ENCODE assay signal across 11 cellular contexts in genomic region chr2:234840336-234840735, GRCh38.
DNase-seq lines count a peak whose midpoint lies in the region; ATAC-seq and TF ChIP-seq lines count a peak whose summit lies in the region.
"Had no signal": no experiment of that assay in that cellular context is flagged by ENCODE, and none has a peak within 500 bp of the region (broad histone marks: within the 10 kb centered on the region; RNA-seq: fewer than 3 reads in every experiment).

No MANE protein-coding gene starts in this region.

- H3K27ac Mint-ChIP-seq in neural progenitor cell = peak overlapping the region; percentile 82
- H3K27ac Mint-ChIP-seq in naive thymus-derived CD4-positive, alpha-beta T cell = no peak overlapping the region
- H3K27ac Mint-ChIP-seq: activated CD8-positive, alpha-beta memory T cell treated with anti-CD3 and anti-CD28 coated beads, Interleukin-2, amount 10 ng/mL, durations not matched to agents 7 days and 5 days had no signal

- H3K4me1 Mint-ChIP-seq in neural progenitor cell = peaks cover 26% of the 10 kb centered on the region
- H3K4me1 Mint-ChIP-seq in naive thymus-derived CD4-positive, alpha-beta T cell = no peaks in the 10 kb centered on the region
- H3K4me1 Mint-ChIP-seq: activated CD8-positive, alpha-beta memory T cell treated with anti-CD3 and anti-CD28 coated beads, Interleukin-2, amount 10 ng/mL, durations not matched to agents 7 days and 5 days had no signal

- H3K9me3 Mint-ChIP-seq in neural progenitor cell = peaks cover 7% of the 10 kb centered on the region
- no peaks in the 10 kb centered on the region for H3K9me3 Mint-ChIP-seq in naive thymus-derived CD4-positive, alpha-beta T cell

- H3K9me3 ChIP-seq in Panc1 (ENCODE audit: control insufficient read depth, insufficient read depth, low read depth, low read length) (no peaks in the 10 kb centered on the region), neural progenitor cell (ENCODE audit: low read depth) (no peaks in the 10 kb centered on the region)
- no peaks in the 10 kb centered on the region for H3K9me3 ChIP-seq in naive thymus-derived CD4-positive, alpha-beta T cell (ENCODE audit: control insufficient read depth in 2 of 3, low read length in 3 of 3)

- no peaks in the 10 kb centered on the region for H3F3A ChIP-seq in neural progenitor cell (ENCODE audit: low read depth)

- H3K9ac ChIP-seq in neural progenitor cell = no peak overlapping the region

- H3K27me3 Mint-ChIP-seq in neural progenitor cell (ENCODE audit: insufficient read depth, low read depth) = peaks cover 5% of the 10 kb centered on the region
- peaks cover 0 to 22% (median 0%) of the 10 kb centered on the region in 5 donors for H3K27me3 Mint-ChIP-seq in naive thymus-derived CD4-positive, alpha-beta T cell

- DNase-seq in COLO829 (ENCODE audit: low spot score) = peak; percentile 63
- DNase-seq in Panc1 (ENCODE audit: low read depth, low spot score) = peak; percentile 35
- DNase-seq in fibroblast of the aortic adventitia (ENCODE audit: low read depth) = peak; percentile 97
- peak; percentile 30 for DNase-seq in neural progenitor cell (ENCODE audit: low spot score)
- DNase-seq in naive thymus-derived CD4-positive, alpha-beta T cell = no peak
- no peak for DNase-seq in NCI-H1436 treated with DMSO at 0.1 percent for 48 hours (lab: John Stamatoyannopoulos, UW)
- DNase-seq in cortex of kidney (lab: John Stamatoyannopoulos, UW) = no peak
- DNase-seq: activated CD8-positive, alpha-beta memory T cell treated with anti-CD3 and anti-CD28 coated beads, Interleukin-2, amount 10 ng/mL, durations not matched to agents 7 days and 5 days; GF-D8; NCI-H510A had no signal

- TF ChIP-seq CTCF in Panc1 (IDR thresholded peaks at IDR 0.05) (no peak), fibroblast of the aortic adventitia (IDR thresholded peaks at IDR 0.05; ENCODE audit: insufficient read depth, low read length) (no peak), neural progenitor cell (IDR thresholded peaks at IDR 0.05) (no peak)

- H4K20me1 ChIP-seq in neural progenitor cell (ENCODE audit: low read depth) = no peaks in the 10 kb centered on the region

- H2AFZ ChIP-seq in neural progenitor cell (replicated peaks) = no peak overlapping the region

- POLR2A ChIA-PET in Panc1 (lab: Charles Lee) = no interaction called here
- POLR2A ChIA-PET in naive thymus-derived CD4-positive, alpha-beta T cell (lab: Charles Lee) = no interaction called here

- CTCF ChIA-PET in Panc1 (lab: Charles Lee) = no interaction called here
- CTCF ChIA-PET in naive thymus-derived CD4-positive, alpha-beta T cell (lab: Charles Lee) = no interaction called here

- H3K4me3 ChIP-seq in Panc1 (ENCODE audit: low read depth in 2 of 2, low read length in 2 of 2) = no peak overlapping the region
- no peak overlapping the region for H3K4me3 ChIP-seq in fibroblast of the aortic adventitia (ENCODE audit: low read depth, low read length)
- H3K4me3 ChIP-seq in neural progenitor cell = no peak overlapping the region
- no peak overlapping the region for H3K4me3 ChIP-seq in naive thymus-derived CD4-positive, alpha-beta T cell (ENCODE audit: low read length)

- intact Hi-C loops in Panc1 (cut with micrococcal nuclease; ENCODE audit: unreplicated experiment) = no loop called here
- intact Hi-C loops in naive thymus-derived CD4-positive, alpha-beta T cell (cut with micrococcal nuclease) = no loop called here

- H3K4me1 ChIP-seq in Panc1 (ENCODE audit: control insufficient read depth, insufficient read depth, low read length) (peaks cover 18% of the 10 kb centered on the region), neural progenitor cell (peaks cover 4% of the 10 kb centered on the region)
- H3K4me1 ChIP-seq in naive thymus-derived CD4-positive, alpha-beta T cell (ENCODE audit: control insufficient read depth in 2 of 2, insufficient read depth in 2 of 2, low read length in 2 of 2) = no peaks in the 10 kb centered on the region

- in situ Hi-C loops in Panc1 (cut with HindIII; ENCODE audit: low pct_unique_long_range_greater_than_20kb, low sequenced_read_pairs) = no loop called here

- H3K4me3 Mint-ChIP-seq in neural progenitor cell = no peak overlapping the region
- no peak overlapping the region for H3K4me3 Mint-ChIP-seq in naive thymus-derived CD4-positive, alpha-beta T cell
- H3K4me3 Mint-ChIP-seq: activated CD8-positive, alpha-beta memory T cell treated with anti-CD3 and anti-CD28 coated beads, Interleukin-2, amount 10 ng/mL, durations not matched to agents 7 days and 5 days had no signal

- peak overlapping the region; percentile 12 for H3K4me2 ChIP-seq in neural progenitor cell

- H3K27me3 ChIP-seq in Panc1 (ENCODE audit: control insufficient read depth, insufficient read depth, low read length) (no peaks in the 10 kb centered on the region), neural progenitor cell (no peaks in the 10 kb centered on the region)
- H3K27me3 ChIP-seq in naive thymus-derived CD4-positive, alpha-beta T cell (ENCODE audit: control insufficient read depth in 2 of 2, insufficient read depth in 2 of 2, low read length in 2 of 2) = no peaks in the 10 kb centered on the region

- H3K36me3 ChIP-seq in Panc1 (ENCODE audit: control insufficient read depth, insufficient read depth, low read length) (no peaks in the 10 kb centered on the region), neural progenitor cell (no peaks in the 10 kb centered on the region)
- H3K36me3 ChIP-seq in naive thymus-derived CD4-positive, alpha-beta T cell (ENCODE audit: control insufficient read depth in 2 of 3, insufficient read depth in 3 of 3, low read length in 3 of 3) = no peaks in the 10 kb centered on the region

- no peaks in the 10 kb centered on the region for H3K79me2 ChIP-seq in neural progenitor cell (ENCODE audit: low read depth)

- ATAC-seq in Panc1 = peak; percentile 93
- no peak for ATAC-seq in naive thymus-derived CD4-positive, alpha-beta T cell
- ATAC-seq in GM19397 (IDR thresholded peaks at IDR 0.05; ENCODE audit: unreplicated experiment) = no peak
- ATAC-seq: activated CD8-positive, alpha-beta memory T cell treated with anti-CD3 and anti-CD28 coated beads, Interleukin-2, amount 10 ng/mL, durations not matched to agents 7 days and 5 days had no signal

- peaks cover 1% of the 10 kb centered on the region for H3K36me3 Mint-ChIP-seq in neural progenitor cell
- H3K36me3 Mint-ChIP-seq in naive thymus-derived CD4-positive, alpha-beta T cell = no peaks in the 10 kb centered on the region
- H3K36me3 Mint-ChIP-seq: activated CD8-positive, alpha-beta memory T cell treated with anti-CD3 and anti-CD28 coated beads, Interleukin-2, amount 10 ng/mL, durations not matched to agents 7 days and 5 days had no signal

- BruUV-seq in Panc1 (replicated peaks; lab: Mats Ljungman, UMichigan) = no TSS peak

- H3K27ac ChIP-seq in Panc1 (ENCODE audit: low read length) (peak overlapping the region; percentile 48), neural progenitor cell (no peak overlapping the region)
- H3K27ac ChIP-seq in naive thymus-derived CD4-positive, alpha-beta T cell (ENCODE audit: low read depth, low read length) = no peak overlapping the region

Comparison
In these comparisons a context has a peak if more than half of its experiments do, and no peak if none do; other contexts are left out.
1. DNase-seq: peak in COLO829 (single experiment), Panc1 (single experiment), fibroblast of the aortic adventitia (single experiment) and neural progenitor cell (single experiment); none in naive thymus-derived CD4-positive, alpha-beta T cell (0 of 9), NCI-H1436 treated with DMSO at 0.1 percent for 48 hours (single experiment) and cortex of kidney (single experiment).